Comparison of ENCODE assay signal across 8 cellular contexts in genomic region chr17:36072431-36073121, GRCh38. TPM values are rescaled to one million over a fixed set of nuclear protein-coding genes. Genes with fewer than 3 reads are reported as not detected.
DNase-seq lines count a peak whose midpoint lies in the region; ATAC-seq and TF ChIP-seq lines count a peak whose summit lies in the region.

No MANE protein-coding gene starts in this region.

- H3K4me2 ChIP-seq in IMR-90 (ENCODE audit: low read depth, low read length), result no peak overlapping the region

- H3K9me3 ChIP-seq in IMR-90 (ENCODE audit: control insufficient read depth, insufficient read depth, low read length), result no peaks in the 10 kb centered on the region
- no peaks in the 10 kb centered on the region for H3K9me3 ChIP-seq in colonic mucosa

- no peak overlapping the region for H3K4ac ChIP-seq in IMR-90 (ENCODE audit: low read depth, low read length)

- ATAC-seq in IMR-90 (ENCODE audit: low read depth), result peak; percentile 79
- peak; percentile 69 for ATAC-seq in activated B cell treated with CpG ODN at 0.5 μM for 24 hours (ENCODE audit: low read depth)
- peak; percentile 83 to 85 for ATAC-seq in stimulated activated naive B cell treated with anti-CD40 and anti-IgM and Interleukin-4, amounts not matched to agents 10 μg/mL and 1 μg/mL and 100 μg/mL, for 72 hours (replicated peaks)
- ATAC-seq in HG03108 (IDR thresholded peaks at IDR 0.05; ENCODE audit: unreplicated experiment), result no peak

- no peaks in the 10 kb centered on the region for H3K9me1 ChIP-seq in IMR-90 (ENCODE audit: insufficient read depth, low read length)

- WGBS in IMR-90 (ENCODE audit: extremely low coverage in 2 of 2, insufficient read length in 1 of 2), 2 experiments, result 63% methylated on average over 2 of the region's 12 CpGs; no CpG with 5 or more reads in 1 of the 2 experiments

- no peak overlapping the region for H3K27ac Mint-ChIP-seq in activated B cell treated with CpG ODN at 0.5 μM for 24 hours
- H3K27ac Mint-ChIP-seq in stimulated activated naive B cell treated with anti-CD40 and anti-IgM and Interleukin-4, amounts not matched to agents 10 μg/mL and 1 μg/mL and 100 μg/mL, for 72 hours, result no peak overlapping the region

- TF ChIP-seq RAD21 in IMR-90 (IDR thresholded peaks at IDR 0.05; ENCODE audit: low read length), result peak; percentile 31

- H3K9ac ChIP-seq in IMR-90 (ENCODE audit: low read depth, low read length), result no peak overlapping the region
- no peak overlapping the region for H3K9ac ChIP-seq in colonic mucosa (ENCODE audit: low read depth in 2 of 2, low read length in 2 of 2)

- no peak overlapping the region for H2AK5ac ChIP-seq in IMR-90 (ENCODE audit: low read depth, low read length)

- H4K8ac ChIP-seq in IMR-90 (ENCODE audit: low read depth in 2 of 2, low read length in 2 of 2), result no peak overlapping the region

- H3K36me3 Mint-ChIP-seq in activated B cell treated with CpG ODN at 0.5 μM for 24 hours (ENCODE audit: low read depth), result no peaks in the 10 kb centered on the region
- H3K36me3 Mint-ChIP-seq in stimulated activated naive B cell treated with anti-CD40 and anti-IgM and Interleukin-4, amounts not matched to agents 10 μg/mL and 1 μg/mL and 100 μg/mL, for 72 hours, result no peaks in the 10 kb centered on the region

- TF ChIP-seq CTCF in IMR-90 (conservative IDR thresholded peaks at IDR 0.05; ENCODE audit: low read depth, low read length) (peak; percentile 48), activated B cell treated with CpG ODN at 0.5 μM for 24 hours (IDR thresholded peaks at IDR 0.05) (peak; percentile 59), colonic mucosa (IDR thresholded peaks at IDR 0.05) (peak; percentile 63)

- intact Hi-C loops in IMR-90 (cut with micrococcal nuclease) (loop anchor here (1.0 kb wide), 1 partner anchor 103 kb away; no protein-coding TSS in a partner anchor), activated B cell treated with CpG ODN at 0.5 μM for 24 hours (cut with micrococcal nuclease) (loop anchor here (1.0 to 5.0 kb wide), 4 partner anchors 18 to 410 kb away; partner anchors contain the start of gene CCL3), colonic mucosa (cut with DNase I) (loop anchor here (5.0 kb wide), 2 partner anchors 75 to 95 kb away; no protein-coding TSS in a partner anchor)

- H3K27me3 Mint-ChIP-seq in activated B cell treated with CpG ODN at 0.5 μM for 24 hours, result peaks cover 4% of the 10 kb centered on the region
- H3K27me3 Mint-ChIP-seq in stimulated activated naive B cell treated with anti-CD40 and anti-IgM and Interleukin-4, amounts not matched to agents 10 μg/mL and 1 μg/mL and 100 μg/mL, for 72 hours, result peaks cover 4 to 6% of the 10 kb centered on the region in 2 donors

- H4K20me1 ChIP-seq in IMR-90 (ENCODE audit: insufficient read depth, low read length), result no peaks in the 10 kb centered on the region

- H3K27ac ChIP-seq in IMR-90 (ENCODE audit: insufficient read depth, low read length) (no peak overlapping the region), colonic mucosa (no peak overlapping the region)

- no peak overlapping the region for H3K23ac ChIP-seq in IMR-90 (ENCODE audit: low read depth, low read length)

- no peak overlapping the region for H3K4me3 Mint-ChIP-seq in activated B cell treated with CpG ODN at 0.5 μM for 24 hours
- peak overlapping the region in 1 of 2 donors; percentile 11 for H3K4me3 Mint-ChIP-seq in stimulated activated naive B cell treated with anti-CD40 and anti-IgM and Interleukin-4, amounts not matched to agents 10 μg/mL and 1 μg/mL and 100 μg/mL, for 72 hours

- H3K4me3 ChIP-seq in IMR-90 (ENCODE audit: insufficient read depth, low read depth, low read length) (no peak overlapping the region), colonic mucosa (no peak overlapping the region)

- no peak overlapping the region for H2AFZ ChIP-seq in IMR-90 (replicated peaks; ENCODE audit: low read length, poor library complexity)

- in situ Hi-C loops in IMR-90 (cut with MboI; ENCODE audit: low sequenced_read_pairs), result no loop called here

- H3K14ac ChIP-seq in IMR-90 (replicated peaks; ENCODE audit: low read depth, low read length), result no peak overlapping the region

- POLR2A ChIA-PET in IMR-90 (lab: Charles Lee; ENCODE audit: unreplicated experiment) (no interaction called here), activated B cell treated with CpG ODN at 0.5 μM for 24 hours (lab: Charles Lee) (interaction anchor here (0.6 to 1.2 kb wide), 2 partner anchors 18 to 72 kb away, joined by 3 to 6 read pairs; partner anchors contain the start of gene CCL3)

- H3K79me1 ChIP-seq in IMR-90 (ENCODE audit: low read depth in 1 of 2, low read length in 2 of 2), result no peaks in the 10 kb centered on the region

- DNase-seq in SIG-M5 treated with dmso at 0.1 percent for 504 hours (lab: John Stamatoyannopoulos, UW; ENCODE audit: unreplicated experiment), result peak; percentile 29
- DNase-seq in SIG-M5 (lab: John Stamatoyannopoulos, UW), result no peak
- DNase-seq in IMR-90, result peak; percentile 10
- no peak for DNase-seq in activated B cell treated with CpG ODN at 0.5 μM for 24 hours
- peak; percentile 84 for DNase-seq in colonic mucosa
- peak; percentile 50 to 70 for DNase-seq in lung microvascular endothelial cell (ENCODE audit: low read depth in 2 of 2)
- peak; percentile 57 for DNase-seq in stimulated activated naive B cell treated with anti-CD40 and anti-IgM and Interleukin-4, amounts not matched to agents 10 μg/mL and 1 μg/mL and 100 μg/mL, for 72 hours

- no peak overlapping the region for H4K91ac ChIP-seq in IMR-90 (ENCODE audit: insufficient read depth, low read depth, low read length)

- CTCF ChIA-PET in IMR-90 (lab: Yijun Ruan, JAX), result interaction anchor here (0.6 to 1.5 kb wide), 10 partner anchors 14 to 1125 kb away, joined by 3 to 7 read pairs (median 3); no protein-coding TSS in a partner anchor
- CTCF ChIA-PET in activated B cell treated with CpG ODN at 0.5 μM for 24 hours (lab: Charles Lee), result interaction anchor here (0.7 to 6.4 kb wide), 27 partner anchors 9 to 410 kb away, joined by 3 to 76 read pairs (median 4); partner anchors contain the start of genes CCL18 and CCL3

- H2BK15ac ChIP-seq in IMR-90 (ENCODE audit: low read depth, low read length), result no peak overlapping the region

- H3K56ac ChIP-seq in IMR-90 (ENCODE audit: extremely low read depth, insufficient read depth, low read length), result no peak overlapping the region

- no peaks in the 10 kb centered on the region for H3K4me1 ChIP-seq in IMR-90 (ENCODE audit: control insufficient read depth, insufficient read depth, low read length)
- H3K4me1 ChIP-seq in colonic mucosa, result no peaks in the 10 kb centered on the region

- H2BK20ac ChIP-seq in IMR-90 (ENCODE audit: low read depth, low read length), result no peak overlapping the region

- peaks cover 3% of the 10 kb centered on the region for H3K9me3 Mint-ChIP-seq in activated B cell treated with CpG ODN at 0.5 μM for 24 hours
- H3K9me3 Mint-ChIP-seq in stimulated activated naive B cell treated with anti-CD40 and anti-IgM and Interleukin-4, amounts not matched to agents 10 μg/mL and 1 μg/mL and 100 μg/mL, for 72 hours, result peaks cover 0 to 3% of the 10 kb centered on the region in 2 donors

- dilution Hi-C loops in IMR-90 (cut with HindIII; ENCODE audit: low sequenced_read_pairs, unreplicated experiment), result no loop called here

- no peak for TF ChIP-seq POLR2A in IMR-90 (IDR thresholded peaks at IDR 0.05; ENCODE audit: low read depth, low read length)

- H3K27me3 ChIP-seq in IMR-90 (ENCODE audit: control insufficient read depth, insufficient read depth, low read length) (peaks cover 1% of the 10 kb centered on the region; the same call in 1 of the 2 replicates), colonic mucosa (no peaks in the 10 kb centered on the region)

- no peak overlapping the region for H2BK120ac ChIP-seq in IMR-90 (ENCODE audit: low read depth, low read length)

- H3K4me1 Mint-ChIP-seq in activated B cell treated with CpG ODN at 0.5 μM for 24 hours, result peaks cover 9% of the 10 kb centered on the region
- peaks cover 10 to 18% of the 10 kb centered on the region in 2 donors for H3K4me1 Mint-ChIP-seq in stimulated activated naive B cell treated with anti-CD40 and anti-IgM and Interleukin-4, amounts not matched to agents 10 μg/mL and 1 μg/mL and 100 μg/mL, for 72 hours

- H4K5ac ChIP-seq in IMR-90 (ENCODE audit: low read depth, low read length), result no peak overlapping the region

- H3K36me3 ChIP-seq in IMR-90 (ENCODE audit: control insufficient read depth, insufficient read depth, low read length) (no peaks in the 10 kb centered on the region), colonic mucosa (no peaks in the 10 kb centered on the region)

- no peak overlapping the region for H2AK9ac ChIP-seq in IMR-90 (replicated peaks; ENCODE audit: low read depth, low read length, poor library complexity)

- no peak overlapping the region for H3K18ac ChIP-seq in IMR-90 (ENCODE audit: low read depth, low read length)

- no peak overlapping the region for H2BK5ac ChIP-seq in IMR-90 (ENCODE audit: low read depth, low read length, poor library complexity, severe bottlenecking)

- no TSS peak for BruUV-seq in IMR-90 (replicated peaks; lab: Mats Ljungman, UMichigan)

RNA-seq across cellular contexts. Expression of gene CCL18, which starts 8.5 kb away (rescaled TPM):
- total RNA-seq in IMR-90 (2012; rRNA removed), result not detected in 2 replicates
- not detected in 2 replicates for polyA plus RNA-seq in IMR-90 (2012; rRNA removed)
- not detected in 2 replicates for polyA plus RNA-seq in IMR-90 (2012; cell fraction: cytosol; rRNA removed)
- not detected in 2 replicates for polyA plus RNA-seq in IMR-90 (2012; cell fraction: nucleus; rRNA removed; ENCODE audit: low replicate concordance)
- total RNA-seq in activated B cell treated with CpG ODN at 0.5 μM for 24 hours, result not detected in 2 replicates
- 1 to 10 TPM in 1 of 2 donors, under 1 TPM in 1; 0.54 to 3.5 TPM for total RNA-seq in colonic mucosa
- not detected in 2 replicates for total RNA-seq in lung microvascular endothelial cell

RNA-seq across cellular contexts. Expression of gene CCL3, which starts 17.4 kb away (rescaled TPM):
- total RNA-seq in IMR-90 (2012; rRNA removed), result not detected in 2 replicates
- not detected in 2 replicates for polyA plus RNA-seq in IMR-90 (2012; rRNA removed)
- polyA plus RNA-seq in IMR-90 (2012; cell fraction: cytosol; rRNA removed), result not detected in 2 replicates
- not detected in 2 replicates for polyA plus RNA-seq in IMR-90 (2012; cell fraction: nucleus; rRNA removed; ENCODE audit: low replicate concordance)
- 74.4 and 74.5 TPM in 2 replicates for total RNA-seq in activated B cell treated with CpG ODN at 0.5 μM for 24 hours
- 1 to 10 TPM; 2.0 to 2.1 TPM for total RNA-seq in colonic mucosa
- total RNA-seq in lung microvascular endothelial cell, result not detected in 2 replicates

RNA-seq across cellular contexts. Expression of gene CCL4, which starts 31.1 kb away (rescaled TPM):
- total RNA-seq in IMR-90 (2012; rRNA removed) (not detected in 2 replicates), activated B cell treated with CpG ODN at 0.5 μM for 24 hours (68.8 and 82.1 TPM in 2 replicates), colonic mucosa (1 to 10 TPM; 1.2 to 3.8 TPM), lung microvascular endothelial cell (not detected in 2 replicates)
- polyA plus RNA-seq in IMR-90 (2012; rRNA removed), result not detected in 2 replicates
- polyA plus RNA-seq in IMR-90 (2012; cell fraction: cytosol; rRNA removed), result not detected in 2 replicates
- not detected in 2 replicates for polyA plus RNA-seq in IMR-90 (2012; cell fraction: nucleus; rRNA removed; ENCODE audit: low replicate concordance)

RNA-seq across cellular contexts. Expression of gene CCL23, which starts 54.8 kb away (rescaled TPM):
- total RNA-seq in IMR-90 (2012; rRNA removed) (not detected in 2 replicates), activated B cell treated with CpG ODN at 0.5 μM for 24 hours (not detected in 2 replicates), colonic mucosa (under 1 TPM in 1 of 2 donors, not detected in 1; 0.59 TPM), lung microvascular endothelial cell (0.65 and 0.99 TPM in 2 replicates)
- not detected in 2 replicates for polyA plus RNA-seq in IMR-90 (2012; rRNA removed)
- not detected in 2 replicates for polyA plus RNA-seq in IMR-90 (2012; cell fraction: cytosol; rRNA removed)
- polyA plus RNA-seq in IMR-90 (2012; cell fraction: nucleus; rRNA removed; ENCODE audit: low replicate concordance), result not detected in 2 replicates

Comparison
In these comparisons a context has a peak if more than half of its experiments do, and no peak if none do; other contexts are left out.
1. DNase-seq: peak in SIG-M5 treated with dmso at 0.1 percent for 504 hours (single experiment), IMR-90 (single experiment), colonic mucosa (single experiment), lung microvascular endothelial cell (2 of 2) and stimulated activated naive B cell treated with anti-CD40 and anti-IgM and Interleukin-4, amounts not matched to agents 10 μg/mL and 1 μg/mL and 100 μg/mL, for 72 hours (single experiment); none in SIG-M5 (single experiment) and activated B cell treated with CpG ODN at 0.5 μM for 24 hours (single experiment).
2. RNA of gene CCL3, which starts 17.4 kb away (total RNA-seq): 74.4 to 74.5 TPM in activated B cell treated with CpG ODN at 0.5 μM for 24 hours; 2.0 to 2.1 TPM in colonic mucosa, not detected in IMR-90 and not detected in lung microvascular endothelial cell; every median in the first group is over 10 times any median in the second.
3. RNA of gene CCL4, which starts 31.1 kb away (total RNA-seq): 68.8 to 82.1 TPM in activated B cell treated with CpG ODN at 0.5 μM for 24 hours; 1.2 to 3.8 TPM in colonic mucosa, not detected in IMR-90 and not detected in lung microvascular endothelial cell; every median in the first group is over 10 times any median in the second.
4. Peak in every context shown above with its lines, with median percentiles within 50 percentile points of each other: CTCF ChIP-seq.